20 cellular contexts compared by ENCODE assay signal in the genomic region with DNA sequence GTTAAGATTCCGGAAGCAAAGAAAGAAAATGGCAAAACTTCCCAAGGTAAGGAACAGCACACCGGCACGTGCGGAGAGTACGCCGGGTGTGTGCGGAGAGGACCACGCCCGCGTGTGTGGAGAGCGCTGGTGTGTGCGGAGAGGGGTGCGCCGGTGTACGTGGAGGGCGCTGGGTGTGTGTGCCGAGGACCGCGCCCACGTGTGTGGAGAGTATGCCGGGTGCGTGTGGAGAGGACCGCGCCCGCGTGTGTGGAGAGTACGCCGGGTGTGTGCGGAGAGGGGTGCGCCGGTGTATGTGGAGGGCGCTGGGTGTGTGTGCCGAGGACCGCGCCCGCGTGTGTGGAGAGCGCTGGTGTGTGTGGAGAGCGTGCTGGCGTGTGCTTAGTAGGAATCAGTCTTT.
"Had no signal": no experiment of that assay in that cellular context is flagged by ENCODE, and none has a peak within 500 bp of the region (broad histone marks: within the 10 kb centered on the region; RNA-seq: fewer than 3 reads in every experiment).

No MANE protein-coding gene starts in this region.

- H3K9me3 Mint-ChIP-seq: activated CD4-positive, alpha-beta T cell treated with anti-CD3 and anti-CD28 coated beads, Interleukin-2, amount 10 ng/mL, durations not matched to agents 7 days and 5 days; immature natural killer cell; memory B cell; neural progenitor cell; stimulated activated naive CD8-positive, alpha-beta T cell treated with anti-CD3 and anti-CD28 coated beads, Interleukin-15, Interleukin-2, amounts not matched to agents 100 ng/mL and 50 ng/mL, for 24 hours; T-cell; T-helper 2 cell treated with Interferon-gamma antibody and Interleukin-4, amounts not matched to agents 5 μg/mL and 100 μg/mL, for 36 hours had no signal

- H3K4me1 Mint-ChIP-seq: activated CD4-positive, alpha-beta T cell treated with anti-CD3 and anti-CD28 coated beads, Interleukin-2, amount 10 ng/mL, durations not matched to agents 7 days and 5 days; immature natural killer cell; memory B cell had no signal

- H3K4me3 Mint-ChIP-seq: activated CD4-positive, alpha-beta T cell treated with anti-CD3 and anti-CD28 coated beads, Interleukin-2, amount 10 ng/mL, durations not matched to agents 7 days and 5 days; activated naive CD8-positive, alpha-beta T cell; immature natural killer cell; memory B cell; neural progenitor cell; stimulated activated naive CD8-positive, alpha-beta T cell treated with anti-CD3 and anti-CD28 coated beads, Interleukin-15, Interleukin-2, amounts not matched to agents 100 ng/mL and 50 ng/mL, for 24 hours; T-cell; T-helper 2 cell treated with Interferon-gamma antibody and Interleukin-4, amounts not matched to agents 5 μg/mL and 100 μg/mL, for 36 hours had no signal

- H3K36me3 Mint-ChIP-seq: activated naive CD8-positive, alpha-beta T cell; immature natural killer cell; memory B cell; neural progenitor cell; T-cell had no signal

- H3K4me3 ChIP-seq: adrenal gland, coronary artery, esophagus muscularis mucosa, hepatocyte, neural progenitor cell, tibial nerve, uterus had no signal

- H3K27ac Mint-ChIP-seq: activated CD4-positive, alpha-beta T cell treated with anti-CD3 and anti-CD28 coated beads, Interleukin-2, amount 10 ng/mL, durations not matched to agents 7 days and 5 days; activated naive CD8-positive, alpha-beta T cell; immature natural killer cell; memory B cell; neural progenitor cell; progenitor cell of endocrine pancreas; stimulated activated naive CD8-positive, alpha-beta T cell treated with anti-CD3 and anti-CD28 coated beads, Interleukin-15, Interleukin-2, amounts not matched to agents 100 ng/mL and 50 ng/mL, for 24 hours; T-cell; T-helper 2 cell treated with Interferon-gamma antibody and Interleukin-4, amounts not matched to agents 5 μg/mL and 100 μg/mL, for 36 hours had no signal

- H3K4me1 ChIP-seq: adrenal gland, neural progenitor cell, uterus had no signal

- H3K27me3 Mint-ChIP-seq: activated CD4-positive, alpha-beta T cell treated with anti-CD3 and anti-CD28 coated beads, Interleukin-2, amount 10 ng/mL, durations not matched to agents 7 days and 5 days had no signal

- ATAC-seq: T-cell had no signal

- H3K4me2 ChIP-seq: hepatocyte, neural progenitor cell had no signal

- H3K79me2 ChIP-seq: hepatocyte had no signal

- H3K9me3 ChIP-seq: adrenal gland, esophagus muscularis mucosa, tibial nerve, uterus had no signal

- H3K36me3 ChIP-seq: adrenal gland, neural progenitor cell, uterus had no signal

- H3K27me3 ChIP-seq: adrenal gland, hepatocyte, neural progenitor cell, uterus had no signal

- H3K27ac ChIP-seq: adrenal gland, coronary artery, esophagus muscularis mucosa, hepatocyte, neural progenitor cell, tibial nerve, uterus, VCaP had no signal

- H2AFZ ChIP-seq: hepatocyte, neural progenitor cell had no signal

- DNase-seq: activated CD4-positive, alpha-beta T cell treated with anti-CD3 and anti-CD28 coated beads, Interleukin-2, amount 10 ng/mL, durations not matched to agents 7 days and 5 days; activated naive CD4-positive, alpha-beta T cell; immature natural killer cell; kidney glomerular epithelial cell; retina; stimulated activated CD4-positive, alpha-beta T cell treated with anti-CD3 and anti-CD28 coated beads, Interleukin-4, amount 100 ng/mL, for 24 hours; T-cell; uterus had no signal
